Comparison of ENCODE assay signal across 8 cellular contexts in the genomic region with DNA sequence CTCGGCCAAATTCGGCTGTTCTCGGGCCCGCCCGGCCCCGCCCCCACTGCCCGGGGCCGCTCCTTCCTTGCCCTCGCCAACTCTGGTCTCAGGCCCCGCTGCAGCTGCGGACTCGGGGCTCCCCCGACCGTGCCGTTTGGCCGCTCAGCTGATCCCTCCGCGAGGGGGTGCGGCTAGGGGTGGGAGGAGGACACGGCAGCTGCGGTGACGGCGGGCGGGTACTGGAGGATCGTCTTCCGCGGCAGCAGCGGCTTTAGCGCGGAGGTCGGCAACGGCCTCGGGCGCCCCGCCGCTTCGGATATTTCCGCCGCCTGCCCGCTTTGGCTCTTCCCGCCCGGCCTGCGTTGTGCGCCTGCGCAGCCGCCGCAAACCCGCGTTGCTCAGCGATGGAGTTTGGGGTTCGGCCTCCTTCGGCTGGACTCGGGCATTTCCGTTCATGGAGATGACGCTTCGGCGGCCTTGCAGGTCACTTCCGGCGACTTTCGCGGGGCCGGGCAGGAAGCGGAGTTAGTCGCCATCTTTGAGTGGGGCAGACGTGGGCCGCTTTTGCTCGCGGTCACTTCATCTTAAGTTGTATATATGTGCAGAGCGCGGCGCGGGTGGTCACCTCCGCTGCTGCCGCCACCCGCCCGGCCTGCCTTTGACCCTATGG. TPM values are rescaled to one million over a fixed set of nuclear protein-coding genes. Genes with fewer than 3 reads are reported as not detected.
DNase-seq lines count a peak whose midpoint lies in the region; ATAC-seq and TF ChIP-seq lines count a peak whose summit lies in the region.

No MANE protein-coding gene starts in this region.

- peak overlapping the region; percentile 99 for H3K27ac Mint-ChIP-seq in neural crest cell (ENCODE audit: unreplicated experiment)

- H3K27me3 Mint-ChIP-seq in neural crest cell (ENCODE audit: low read depth): peaks cover 24% of the 10 kb centered on the region

- peak overlapping the region; percentile 99 for H3K4me3 ChIP-seq in Jurkat, Clone E6-1 (ENCODE audit: low read length)
- peak overlapping the region; percentile 99 for H3K4me3 ChIP-seq in fibroblast of pulmonary artery (replicated peaks; ENCODE audit: low read depth, low read length)

- H3K36me3 Mint-ChIP-seq in neural crest cell (ENCODE audit: low read depth): peaks cover 25% of the 10 kb centered on the region

- H3K27ac ChIP-seq in substantia nigra (ENCODE audit: low read depth, low read length, poor library complexity, severe bottlenecking): peak overlapping the region; percentile 100

- peak overlapping the region; percentile 96 for H3K4me3 Mint-ChIP-seq in neural crest cell

- H3K4me1 Mint-ChIP-seq in neural crest cell: peaks cover 58% of the 10 kb centered on the region

- H3K9me3 Mint-ChIP-seq in neural crest cell: no peaks in the 10 kb centered on the region

- TF ChIP-seq CTCF in fibroblast of pulmonary artery (IDR thresholded peaks at IDR 0.05; ENCODE audit: low read length, missing control alignments) (no peak), neural crest cell (conservative IDR thresholded peaks at IDR 0.05) (no peak)

- ATAC-seq in GM21529 (IDR thresholded peaks at IDR 0.05; ENCODE audit: unreplicated experiment): peak; percentile 45

- DNase-seq in CMK (ENCODE audit: low read depth) (peak; percentile 98), fibroblast of pulmonary artery (ENCODE audit: low read depth) (peak; percentile 99), neural crest cell (ENCODE audit: low read depth, low spot score) (peak; percentile 100), substantia nigra (lab: John Stamatoyannopoulos, UW) (no peak), NCI-H1417 (lab: John Stamatoyannopoulos, UW) (no peak)
- peak; percentile 97 for DNase-seq in Jurkat, Clone E6-1 (ENCODE audit: low read depth, low spot score)
- peak; percentile 99 for DNase-seq in activated T-cell treated with anti-CD3 and anti-CD28 coated beads, Interleukin-2, amount 50 U/mL, for 1 hour

RNA-seq across cellular contexts. Expression of gene UBE2M, which starts 0.3 kb away (rescaled TPM):
- 165 TPM for polyA plus RNA-seq in Jurkat, Clone E6-1 (2012; ENCODE audit: insufficient read depth, insufficient read length)
- total RNA-seq in neural crest cell: 113 and 119 TPM in 2 replicates

RNA-seq across cellular contexts. Expression of gene CHMP2A, which starts 3.8 kb away (rescaled TPM):
- polyA plus RNA-seq in Jurkat, Clone E6-1 (2012; ENCODE audit: insufficient read depth, insufficient read length): 188 TPM
- total RNA-seq in neural crest cell: 61.6 and 64.6 TPM in 2 replicates

RNA-seq across cellular contexts. Expression of gene MZF1, which starts 14.4 kb away (rescaled TPM):
- polyA plus RNA-seq in Jurkat, Clone E6-1 (2012; ENCODE audit: insufficient read depth, insufficient read length): 13.9 TPM
- total RNA-seq in neural crest cell: 40.5 and 43.3 TPM in 2 replicates

RNA-seq across cellular contexts. Expression of gene TRIM28, which starts 14.9 kb away (rescaled TPM):
- polyA plus RNA-seq in Jurkat, Clone E6-1 (2012; ENCODE audit: insufficient read depth, insufficient read length): 1,014 TPM
- 964 and 1,000 TPM in 2 replicates for total RNA-seq in neural crest cell

RNA-seq across cellular contexts. Expression of gene ZBTB45, which starts 39.1 kb away (rescaled TPM):
- 16.5 TPM for polyA plus RNA-seq in Jurkat, Clone E6-1 (2012; ENCODE audit: insufficient read depth, insufficient read length)
- total RNA-seq in neural crest cell: 24.1 and 27.3 TPM in 2 replicates

Comparison
In these comparisons a context has a peak if more than half of its experiments do, and no peak if none do; other contexts are left out.
1. DNase-seq: peak in CMK (single experiment), Jurkat, Clone E6-1 (single experiment), activated T-cell treated with anti-CD3 and anti-CD28 coated beads, Interleukin-2, amount 50 U/mL, for 1 hour (single experiment), fibroblast of pulmonary artery (single experiment) and neural crest cell (single experiment); none in substantia nigra (0 of 49) and NCI-H1417 (0 of 3).